Comparison of ENCODE assay signal across 15 cellular contexts in the genomic region with DNA sequence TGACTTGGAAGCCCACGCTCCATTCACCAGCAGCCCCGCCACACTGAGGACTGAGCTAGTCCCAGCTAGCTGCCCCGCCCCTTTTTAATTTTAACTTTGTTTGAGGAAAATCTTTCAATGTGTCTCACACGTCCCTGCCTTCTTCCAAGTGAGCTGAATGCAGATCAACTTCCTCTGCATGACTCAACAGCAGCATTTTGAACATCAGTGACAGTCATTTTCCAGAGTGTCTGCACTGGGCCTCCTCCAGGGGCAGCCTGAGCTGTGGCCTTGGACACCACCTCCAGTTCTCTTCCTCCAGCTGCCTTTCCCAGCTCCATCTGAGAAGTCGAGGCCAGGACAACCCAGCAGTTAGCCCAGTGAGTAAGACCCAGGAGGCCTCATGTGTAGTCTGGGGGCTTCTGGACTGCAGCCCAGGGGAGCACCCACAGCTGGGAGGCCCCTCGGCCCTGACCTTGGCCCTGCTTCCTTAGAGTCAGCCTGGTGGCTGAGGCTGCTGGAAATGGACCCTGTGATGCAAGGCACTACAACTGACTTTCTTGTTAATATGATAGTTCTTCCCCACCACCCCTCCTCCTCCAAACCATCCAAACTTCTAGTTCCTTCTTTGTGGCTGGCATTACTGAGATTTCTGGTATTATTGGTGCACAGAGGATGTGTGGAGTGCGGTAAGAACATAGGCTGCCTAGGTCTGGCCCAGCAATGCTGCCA. TPM values are rescaled to one million over a fixed set of nuclear protein-coding genes. Genes with fewer than 3 reads are reported as not detected.
A peak's percentile ranks its signal among the peaks of the same experiment; 100 is the strongest.
DNase-seq lines count a peak whose midpoint lies in the region; ATAC-seq and TF ChIP-seq lines count a peak whose summit lies in the region.
"Had no signal": no experiment of that assay in that cellular context is flagged by ENCODE, and none has a peak within 500 bp of the region (broad histone marks: within the 10 kb centered on the region; RNA-seq: fewer than 3 reads in every experiment).

No MANE protein-coding gene starts in this region.

- peak; percentile 3 for ATAC-seq in left ventricle myocardium superior
- ATAC-seq in GM21786 (IDR thresholded peaks at IDR 0.05; ENCODE audit: unreplicated experiment) = no peak

- H3K27me3 ChIP-seq in right atrium auricular region = no peaks in the 10 kb centered on the region
- H3K27me3 ChIP-seq: neural progenitor cell, vagina had no signal

- DNase-seq in left ventricle myocardium superior (no peak), right atrium auricular region (ENCODE audit: low spot score) (no peak), SKM-1 (lab: John Stamatoyannopoulos, UW; ENCODE audit: unreplicated experiment) (peak; percentile 50), head of caudate nucleus (peak in 23 of 42 donors; percentile 19 to 75 (median 46)), NCI-H2171 (lab: John Stamatoyannopoulos, UW) (no peak), NCI-H526 (lab: John Stamatoyannopoulos, UW) (no peak), NCI-H2196 treated with DMSO at 0.1 percent for 48 hours (lab: John Stamatoyannopoulos, UW; ENCODE audit: unreplicated experiment) (no peak)
- DNase-seq: GDM1, NCI-H1694 treated with DMSO at 0.1 percent for 48 hours, spleen had no signal

- no peaks in the 10 kb centered on the region for H3K9me3 ChIP-seq in right atrium auricular region
- H3K9me3 ChIP-seq: spleen, vagina had no signal

- intact Hi-C loops in left ventricle myocardium superior (cut with micrococcal nuclease) = no loop called here
- intact Hi-C loops in head of caudate nucleus (cut with DNase I) = no loop called here

- H3K27ac ChIP-seq in right atrium auricular region = no peak overlapping the region
- H3K27ac ChIP-seq: neural progenitor cell, spleen, vagina had no signal

- no peaks in the 10 kb centered on the region for H3K36me3 ChIP-seq in right atrium auricular region
- H3K36me3 ChIP-seq: neural progenitor cell, spleen, vagina had no signal

- no peak for TF ChIP-seq CTCF in right atrium auricular region (IDR thresholded peaks at IDR 0.05)

- no peak overlapping the region for H3K4me3 ChIP-seq in right atrium auricular region
- H3K4me3 ChIP-seq: neural progenitor cell, spleen, vagina had no signal

- H3K4me1 ChIP-seq in right atrium auricular region = peaks cover 0 to 23% of the 10 kb centered on the region in 2 donors
- H3K4me1 ChIP-seq: neural progenitor cell, vagina had no signal

RNA-seq across cellular contexts. Expression of gene ESYT3, which starts 21.4 kb away (rescaled TPM):
- total RNA-seq in left ventricle myocardium superior (1.2 TPM), right atrium auricular region (1 to 10 TPM; 1.6 to 2.6 TPM)
- total RNA-seq: HT-29, OCI-LY7, spleen had no signal

Comparison
In these comparisons a context has a peak if more than half of its experiments do, and no peak if none do; other contexts are left out.
1. DNase-seq: peak in SKM-1 (single experiment) and head of caudate nucleus (23 of 42); none in left ventricle myocardium superior (single experiment), right atrium auricular region (single experiment), NCI-H2171 (single experiment), NCI-H526 (0 of 2) and NCI-H2196 treated with DMSO at 0.1 percent for 48 hours (single experiment).